ENCODE assay signal across 27 cellular contexts in genomic region chr4:2343476-2343875, GRCh38.
A peak's percentile ranks its signal among the peaks of the same experiment; 100 is the strongest.
DNase-seq lines count a peak whose midpoint lies in the region; ATAC-seq and TF ChIP-seq lines count a peak whose summit lies in the region.
"Had no signal": no experiment of that assay in that cellular context is flagged by ENCODE, and none has a peak within 500 bp of the region (broad histone marks: within the 10 kb centered on the region; RNA-seq: fewer than 3 reads in every experiment).

No MANE protein-coding gene starts in this region.

- peak; percentile 11 for DNase-seq in activated CD8-positive, alpha-beta T cell treated with anti-CD3 and anti-CD28 coated beads, Interleukin-2, amount 10 ng/mL, durations not matched to agents 7 days and 5 days
- no peak for DNase-seq in activated CD8-positive, alpha-beta T cell treated with anti-CD3 and anti-CD28 coated beads for 36 hours
- DNase-seq in COR-L47 (lab: John Stamatoyannopoulos, UW): peak; percentile 53
- peak; percentile 66 for DNase-seq in NCI-H69 (lab: John Stamatoyannopoulos, UW)
- peak; percentile 26 for DNase-seq in islet precursor cell
- DNase-seq in DMS114 treated with DMSO at 0.1 percent for 48 hours (lab: John Stamatoyannopoulos, UW; ENCODE audit: unreplicated experiment): no peak
- no peak for DNase-seq in CD8-positive, alpha-beta T cell
- DNase-seq: activated gamma-delta T cell; Calu3; foreskin melanocyte; HCEC 1CT; KG1; left ventricle myocardium inferior; midbrain; MM.1S; NCI-H1436; retina; stimulated activated CD4-positive, alpha-beta T cell treated with anti-CD3 and anti-CD28 coated beads, Interleukin-12 subunit alpha, Interleukin-12 subunit beta, amount 100 ng/mL, for 4 hours; stimulated activated CD4-positive, alpha-beta T cell treated with anti-CD3 and anti-CD28 coated beads, Interleukin-4, amount 100 ng/mL, for 24 hours; stimulated activated naive CD8-positive, alpha-beta T cell treated with anti-CD3 and anti-CD28 coated beads, Interleukin-15, Interleukin-2, amounts not matched to agents 100 U/mL and 50 U/mL, for 24 hours; thyroid gland; WERI-Rb-1 had no signal

- no peak overlapping the region for H3K4me3 Mint-ChIP-seq in activated CD8-positive, alpha-beta T cell treated with anti-CD3 and anti-CD28 coated beads, Interleukin-2, amount 10 ng/mL, durations not matched to agents 7 days and 5 days
- no peak overlapping the region for H3K4me3 Mint-ChIP-seq in activated CD8-positive, alpha-beta T cell treated with anti-CD3 and anti-CD28 coated beads for 36 hours
- no peak overlapping the region for H3K4me3 Mint-ChIP-seq in CD8-positive, alpha-beta T cell
- H3K4me3 Mint-ChIP-seq: brain; naive thymus-derived CD8-positive, alpha-beta T cell had no signal

- no peaks in the 10 kb centered on the region for H3K36me3 Mint-ChIP-seq in activated CD8-positive, alpha-beta T cell treated with anti-CD3 and anti-CD28 coated beads, Interleukin-2, amount 10 ng/mL, durations not matched to agents 7 days and 5 days (ENCODE audit: low read depth)
- H3K36me3 Mint-ChIP-seq in activated CD8-positive, alpha-beta T cell treated with anti-CD3 and anti-CD28 coated beads for 36 hours (ENCODE audit: low read depth): peaks cover 3% of the 10 kb centered on the region
- peaks cover 24% of the 10 kb centered on the region for H3K36me3 Mint-ChIP-seq in CD8-positive, alpha-beta T cell
- H3K36me3 Mint-ChIP-seq: brain had no signal

- POLR2A ChIA-PET in activated CD8-positive, alpha-beta T cell treated with anti-CD3 and anti-CD28 coated beads, Interleukin-2, amount 10 ng/mL, durations not matched to agents 7 days and 5 days (lab: Charles Lee): no interaction called here
- POLR2A ChIA-PET in activated CD8-positive, alpha-beta T cell treated with anti-CD3 and anti-CD28 coated beads for 36 hours (lab: Charles Lee): no interaction called here
- POLR2A ChIA-PET in CD8-positive, alpha-beta T cell (lab: Charles Lee): no interaction called here

- peaks cover 17% of the 10 kb centered on the region for H3K9me3 Mint-ChIP-seq in activated CD8-positive, alpha-beta T cell treated with anti-CD3 and anti-CD28 coated beads, Interleukin-2, amount 10 ng/mL, durations not matched to agents 7 days and 5 days (ENCODE audit: insufficient read depth)
- peaks cover 5% of the 10 kb centered on the region for H3K9me3 Mint-ChIP-seq in activated CD8-positive, alpha-beta T cell treated with anti-CD3 and anti-CD28 coated beads for 36 hours
- H3K9me3 Mint-ChIP-seq in CD8-positive, alpha-beta T cell: peaks cover 6% of the 10 kb centered on the region

- H3K9me3 ChIP-seq in CD8-positive, alpha-beta T cell (ENCODE audit: low read length): no peaks in the 10 kb centered on the region
- H3K9me3 ChIP-seq: thyroid gland had no signal

- no peaks in the 10 kb centered on the region for H3K4me1 ChIP-seq in CD8-positive, alpha-beta T cell (ENCODE audit: insufficient read depth, low read length)
- H3K4me1 ChIP-seq: left ventricle myocardium inferior, thyroid gland had no signal

- CTCF ChIA-PET in activated CD8-positive, alpha-beta T cell treated with anti-CD3 and anti-CD28 coated beads, Interleukin-2, amount 10 ng/mL, durations not matched to agents 7 days and 5 days (lab: Charles Lee): no interaction called here
- CTCF ChIA-PET in activated CD8-positive, alpha-beta T cell treated with anti-CD3 and anti-CD28 coated beads for 36 hours (lab: Charles Lee): no interaction called here
- CTCF ChIA-PET in CD8-positive, alpha-beta T cell (lab: Charles Lee): interaction anchor here (1.1 to 1.2 kb wide), 2 partner anchors 11 to 123 kb away, joined by 3 to 7 read pairs; no protein-coding TSS in a partner anchor

- no peak for TF ChIP-seq CTCF in activated CD8-positive, alpha-beta T cell treated with anti-CD3 and anti-CD28 coated beads for 36 hours (IDR thresholded peaks at IDR 0.05)
- no peak for TF ChIP-seq CTCF in CD8-positive, alpha-beta T cell (IDR thresholded peaks at IDR 0.05)

- H3K4me1 Mint-ChIP-seq in activated CD8-positive, alpha-beta T cell treated with anti-CD3 and anti-CD28 coated beads, Interleukin-2, amount 10 ng/mL, durations not matched to agents 7 days and 5 days (ENCODE audit: low read depth): peaks cover 5% of the 10 kb centered on the region
- peaks cover 8% of the 10 kb centered on the region for H3K4me1 Mint-ChIP-seq in activated CD8-positive, alpha-beta T cell treated with anti-CD3 and anti-CD28 coated beads for 36 hours (ENCODE audit: low read depth)
- H3K4me1 Mint-ChIP-seq in CD8-positive, alpha-beta T cell (ENCODE audit: low read depth): peaks cover 7% of the 10 kb centered on the region
- H3K4me1 Mint-ChIP-seq: brain had no signal

- no peak for ATAC-seq in activated CD8-positive, alpha-beta T cell treated with anti-CD3 and anti-CD28 coated beads, Interleukin-2, amount 10 ng/mL, durations not matched to agents 7 days and 5 days
- ATAC-seq in activated CD8-positive, alpha-beta T cell treated with anti-CD3 and anti-CD28 coated beads for 36 hours: no peak
- ATAC-seq in HG02840 (IDR thresholded peaks at IDR 0.05; ENCODE audit: low FRiP score, unreplicated experiment): no peak
- ATAC-seq in CD8-positive, alpha-beta T cell: no peak
- ATAC-seq: esophagus mucosa; naive thymus-derived CD8-positive, alpha-beta T cell; stimulated activated naive CD8-positive, alpha-beta T cell treated with anti-CD3 and anti-CD28 coated beads, Interleukin-15, Interleukin-2, amounts not matched to agents 100 U/mL and 50 U/mL, for 24 hours had no signal

- intact Hi-C loops in activated CD8-positive, alpha-beta T cell treated with anti-CD3 and anti-CD28 coated beads for 36 hours (cut with micrococcal nuclease): no loop called here
- intact Hi-C loops in CD8-positive, alpha-beta T cell (cut with DNase I, micrococcal nuclease): no loop called here

- no peak overlapping the region for H3K27ac ChIP-seq in CD8-positive, alpha-beta T cell (ENCODE audit: low read depth, low read length)
- H3K27ac ChIP-seq: adrenal gland, left ventricle myocardium inferior, thyroid gland, WERI-Rb-1 had no signal

- H3K36me3 ChIP-seq in CD8-positive, alpha-beta T cell (ENCODE audit: insufficient read depth, low read length): no peaks in the 10 kb centered on the region
- H3K36me3 ChIP-seq: adrenal gland, left ventricle myocardium inferior, thyroid gland, WERI-Rb-1 had no signal

- no peaks in the 10 kb centered on the region for H3K27me3 Mint-ChIP-seq in activated CD8-positive, alpha-beta T cell treated with anti-CD3 and anti-CD28 coated beads, Interleukin-2, amount 10 ng/mL, durations not matched to agents 7 days and 5 days (ENCODE audit: low read depth)
- no peaks in the 10 kb centered on the region for H3K27me3 Mint-ChIP-seq in activated CD8-positive, alpha-beta T cell treated with anti-CD3 and anti-CD28 coated beads for 36 hours
- no peaks in the 10 kb centered on the region for H3K27me3 Mint-ChIP-seq in CD8-positive, alpha-beta T cell (ENCODE audit: low read depth)
- H3K27me3 Mint-ChIP-seq: naive thymus-derived CD8-positive, alpha-beta T cell had no signal

- H3K27ac Mint-ChIP-seq in activated CD8-positive, alpha-beta T cell treated with anti-CD3 and anti-CD28 coated beads, Interleukin-2, amount 10 ng/mL, durations not matched to agents 7 days and 5 days: no peak overlapping the region
- H3K27ac Mint-ChIP-seq in activated CD8-positive, alpha-beta T cell treated with anti-CD3 and anti-CD28 coated beads for 36 hours: no peak overlapping the region
- H3K27ac Mint-ChIP-seq in CD8-positive, alpha-beta T cell: no peak overlapping the region

- no peak overlapping the region for H3K4me3 ChIP-seq in CD8-positive, alpha-beta T cell (ENCODE audit: low read depth, low read length)
- H3K4me3 ChIP-seq: adrenal gland, left ventricle myocardium inferior, thyroid gland had no signal

- H3K27me3 ChIP-seq in CD8-positive, alpha-beta T cell (ENCODE audit: insufficient read depth, low read length): no peaks in the 10 kb centered on the region
- H3K27me3 ChIP-seq: adrenal gland, thyroid gland had no signal

Comparison
In these comparisons a context has a peak if more than half of its experiments do, and no peak if none do; other contexts are left out.
1. DNase-seq: peak in activated CD8-positive, alpha-beta T cell treated with anti-CD3 and anti-CD28 coated beads, Interleukin-2, amount 10 ng/mL, durations not matched to agents 7 days and 5 days (single experiment), COR-L47 (single experiment), NCI-H69 (single experiment) and islet precursor cell (single experiment); none in activated CD8-positive, alpha-beta T cell treated with anti-CD3 and anti-CD28 coated beads for 36 hours (single experiment), DMS114 treated with DMSO at 0.1 percent for 48 hours (single experiment) and CD8-positive, alpha-beta T cell (0 of 7).